In the genomic region with DNA sequence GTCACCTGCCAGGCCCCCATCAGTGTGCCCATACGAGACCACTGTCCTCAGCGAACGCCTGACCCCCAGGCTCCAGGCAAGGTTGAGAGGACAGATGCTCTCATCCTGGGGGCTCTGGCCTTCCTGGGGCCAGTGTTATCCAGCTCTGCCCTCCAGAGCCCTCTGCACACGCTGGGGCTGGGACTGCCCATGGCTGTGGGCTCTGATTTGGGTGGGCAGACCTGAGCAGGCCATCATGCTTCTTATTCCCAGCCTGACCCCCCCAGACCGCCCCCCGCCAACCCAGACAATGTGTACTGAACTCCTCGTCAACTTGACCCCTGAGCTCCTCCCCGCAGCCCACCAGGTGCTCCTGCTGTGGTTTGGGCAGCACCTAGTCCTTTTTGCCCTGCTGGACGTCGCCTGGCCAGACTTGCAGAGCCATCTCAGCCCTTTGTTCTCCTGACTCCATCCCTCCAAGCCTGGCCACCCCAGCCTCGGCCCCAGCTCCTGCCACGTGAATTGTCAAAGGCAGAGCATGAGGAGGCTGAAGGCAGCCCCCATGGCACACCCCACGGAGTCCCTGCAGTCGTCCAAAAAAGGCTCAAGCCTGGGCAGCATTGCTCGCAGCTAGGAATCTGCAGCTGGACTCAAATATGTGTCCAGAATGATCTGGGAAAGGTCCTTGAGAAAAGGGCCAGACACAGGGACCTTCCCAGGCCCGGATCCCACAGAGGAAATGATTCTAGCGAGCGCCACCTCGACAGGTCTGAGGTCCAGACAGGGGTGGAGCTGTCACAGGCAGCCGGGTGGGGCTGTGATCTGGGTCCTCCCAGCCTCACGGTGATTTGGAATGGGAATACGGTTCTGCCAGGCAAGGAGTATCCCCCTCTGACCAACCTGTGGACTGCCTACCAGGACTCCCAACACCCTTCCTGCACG, we compare ENCODE assay signal across 1 cellular context.
TF ChIP-seq lines count a peak whose summit lies in the region.

No MANE protein-coding gene starts in this region.

TF ChIP-seq in H1, 55 proteins besides CTCF, POLR2A, EP300 and RAD21 (continued from another document):
- no peak for TF ChIP-seq SIX5 (IDR thresholded peaks at IDR 0.05; ENCODE audit: low read depth, low read length)
- TF ChIP-seq EGR1 (IDR thresholded peaks at IDR 0.05; ENCODE audit: borderline replicate concordance, low read depth, low read length): no peak
- no peak for TF ChIP-seq CBX5 (IDR thresholded peaks at IDR 0.05; ENCODE audit: low read depth, low read length)
- TF ChIP-seq, protein P1, sequence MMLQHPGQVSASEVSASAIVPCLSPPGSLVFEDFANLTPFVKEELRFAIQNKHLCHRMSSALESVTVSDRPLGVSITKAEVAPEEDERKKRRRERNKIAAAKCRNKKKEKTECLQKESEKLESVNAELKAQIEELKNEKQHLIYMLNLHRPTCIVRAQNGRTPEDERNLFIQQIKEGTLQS (IDR thresholded peaks at IDR 0.05; ENCODE audit: insufficient read depth, low read depth, low read length): no peak
- no peak for TF ChIP-seq TAF1 (IDR thresholded peaks at IDR 0.05; ENCODE audit: low read depth, low read length)
- TF ChIP-seq HDAC6 (IDR thresholded peaks at IDR 0.05; ENCODE audit: low read depth, low read length): no peak
- TF ChIP-seq JUN (IDR thresholded peaks at IDR 0.05; ENCODE audit: low read depth, low read length): no peak
- TF ChIP-seq JUND (IDR thresholded peaks at IDR 0.05; ENCODE audit: low read length): no peak
- TF ChIP-seq KDM4A (IDR thresholded peaks at IDR 0.05; ENCODE audit: low read depth, low read length, severe bottlenecking): no peak
- TF ChIP-seq GABPA (IDR thresholded peaks at IDR 0.05; ENCODE audit: borderline replicate concordance, insufficient read depth, low read length): no peak
- no peak for TF ChIP-seq EZH2 (IDR thresholded peaks at IDR 0.05; ENCODE audit: low read depth, low read length, severe bottlenecking)
- no peak for TF ChIP-seq TEAD4 (IDR thresholded peaks at IDR 0.05; ENCODE audit: low read depth, low read length)
- no peak for TF ChIP-seq RBBP5 (IDR thresholded peaks at IDR 0.05; ENCODE audit: borderline replicate concordance, low read depth, low read length)
